ENCODE assay signal across 1 cellular context in the genomic region with DNA sequence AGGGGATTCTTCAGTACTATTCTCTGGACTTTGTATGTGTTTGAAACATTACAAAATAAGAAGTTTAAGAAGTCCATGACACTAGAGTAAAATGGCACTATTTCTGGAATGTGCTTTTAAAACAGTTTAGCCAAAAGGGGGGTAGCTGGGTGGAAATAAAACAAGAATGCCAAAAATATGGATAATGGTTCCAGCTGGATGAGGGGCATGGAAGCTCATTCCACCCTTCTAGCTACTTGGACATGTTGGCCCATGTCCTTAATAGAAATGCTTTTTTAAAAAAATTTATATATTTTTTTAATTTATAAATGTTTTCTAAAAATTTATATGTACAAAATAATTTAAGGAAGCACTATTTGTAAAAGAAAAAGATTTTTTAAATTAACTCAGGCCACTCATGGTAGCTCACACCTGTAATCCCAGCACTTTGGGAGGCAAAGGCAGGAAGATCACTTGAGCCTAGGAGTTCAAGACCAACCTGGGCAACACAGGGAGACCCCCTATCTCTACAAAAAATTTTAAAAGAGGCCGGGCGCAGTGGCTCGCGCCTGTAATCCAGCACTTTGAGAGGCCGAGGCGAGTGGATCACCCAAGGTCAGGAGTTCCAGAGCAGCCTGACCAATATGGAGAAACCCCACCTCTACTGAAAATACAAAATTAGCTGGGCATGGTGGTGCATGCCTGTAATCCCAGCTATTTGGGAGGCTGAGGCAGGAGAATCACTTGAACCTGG.
TF ChIP-seq lines count a peak whose summit lies in the region.

No MANE protein-coding gene starts in this region.

TF ChIP-seq in HepG2, 621 proteins besides CTCF, POLR2A, EP300 and RAD21:
- TF ChIP-seq, protein P1, sequence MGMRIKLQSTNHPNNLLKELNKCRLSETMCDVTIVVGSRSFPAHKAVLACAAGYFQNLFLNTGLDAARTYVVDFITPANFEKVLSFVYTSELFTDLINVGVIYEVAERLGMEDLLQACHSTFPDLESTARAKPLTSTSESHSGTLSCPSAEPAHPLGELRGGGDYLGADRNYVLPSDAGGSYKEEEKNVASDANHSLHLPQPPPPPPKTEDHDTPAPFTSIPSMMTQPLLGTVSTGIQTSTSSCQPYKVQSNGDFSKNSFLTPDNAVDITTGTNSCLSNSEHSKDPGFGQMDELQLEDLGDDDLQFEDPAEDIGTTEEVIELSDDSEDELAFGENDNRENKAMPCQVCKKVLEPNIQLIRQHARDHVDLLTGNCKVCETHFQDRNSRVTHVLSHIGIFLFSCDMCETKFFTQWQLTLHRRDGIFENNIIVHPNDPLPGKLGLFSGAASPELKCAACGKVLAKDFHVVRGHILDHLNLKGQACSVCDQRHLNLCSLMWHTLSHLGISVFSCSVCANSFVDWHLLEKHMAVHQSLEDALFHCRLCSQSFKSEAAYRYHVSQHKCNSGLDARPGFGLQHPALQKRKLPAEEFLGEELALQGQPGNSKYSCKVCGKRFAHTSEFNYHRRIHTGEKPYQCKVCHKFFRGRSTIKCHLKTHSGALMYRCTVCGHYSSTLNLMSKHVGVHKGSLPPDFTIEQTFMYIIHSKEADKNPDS (CRISPR knock-in tag; IDR thresholded peaks at IDR 0.05) = 0 out of 2 replicates have a peak, but pooled peaks have one; percentile 78
- TF ChIP-seq ADNP (CRISPR knock-in tag; IDR thresholded peaks at IDR 0.05) (no peak), CHCHD3 (CRISPR knock-in tag; IDR thresholded peaks at IDR 0.05) (no peak), CCAR2 (optimal IDR thresholded peaks at IDR 0.05; ENCODE audit: low read depth, low read length) (no peak), ATF7 (IDR thresholded peaks at IDR 0.05) (no peak), ATF7 (CRISPR knock-in tag; IDR thresholded peaks at IDR 0.05) (no peak), ZNF816 (CRISPR knock-in tag; IDR thresholded peaks at IDR 0.05; ENCODE audit: borderline replicate concordance) (peak; percentile 46; the same call in 1 of the 2 replicates), ZNF441 (CRISPR knock-in tag; IDR thresholded peaks at IDR 0.05; ENCODE audit: borderline replicate concordance) (no peak), PAWR (CRISPR knock-in tag; IDR thresholded peaks at IDR 0.05; ENCODE audit: borderline replicate concordance) (no peak), YEATS4 (CRISPR knock-in tag; IDR thresholded peaks at IDR 0.05; ENCODE audit: borderline replicate concordance) (no peak)
- TF ChIP-seq, protein P2, sequence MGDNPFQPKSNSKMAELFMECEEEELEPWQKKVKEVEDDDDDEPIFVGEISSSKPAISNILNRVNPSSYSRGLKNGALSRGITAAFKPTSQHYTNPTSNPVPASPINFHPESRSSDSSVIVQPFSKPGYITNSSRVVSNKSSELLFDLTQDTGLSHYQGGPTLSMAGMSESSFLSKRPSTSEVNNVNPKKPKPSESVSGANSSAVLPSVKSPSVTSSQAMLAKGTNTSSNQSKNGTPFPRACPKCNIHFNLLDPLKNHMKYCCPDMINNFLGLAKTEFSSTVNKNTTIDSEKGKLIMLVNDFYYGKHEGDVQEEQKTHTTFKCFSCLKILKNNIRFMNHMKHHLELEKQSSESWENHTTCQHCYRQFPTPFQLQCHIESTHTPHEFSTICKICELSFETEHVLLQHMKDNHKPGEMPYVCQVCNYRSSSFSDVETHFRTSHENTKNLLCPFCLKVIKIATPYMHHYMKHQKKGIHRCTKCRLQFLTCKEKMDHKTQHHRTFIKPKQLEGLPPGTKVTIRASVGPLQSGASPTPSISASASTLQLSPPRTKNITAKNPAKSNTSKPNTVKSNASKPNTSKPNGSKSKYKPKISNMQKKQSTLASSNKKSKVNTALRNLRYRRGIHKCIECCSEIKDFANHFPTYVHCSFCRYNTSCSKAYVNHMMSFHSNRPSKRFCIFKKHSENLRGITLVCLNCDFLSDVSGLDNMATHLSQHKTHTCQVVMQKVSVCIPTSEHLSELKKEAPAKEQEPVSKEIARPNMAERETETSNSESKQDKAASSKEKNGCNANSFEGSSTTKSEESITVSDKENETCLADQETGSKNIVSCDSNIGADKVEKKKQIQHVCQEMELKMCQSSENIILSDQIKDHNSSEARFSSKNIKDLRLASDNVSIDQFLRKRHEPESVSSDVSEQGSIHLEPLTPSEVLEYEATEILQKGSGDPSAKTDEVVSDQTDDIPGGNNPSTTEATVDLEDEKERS (CRISPR knock-in tag; IDR thresholded peaks at IDR 0.05) = 0 out of 2 replicates have a peak, but pooled peaks have one; percentile 5
- TF ChIP-seq, protein P3, sequence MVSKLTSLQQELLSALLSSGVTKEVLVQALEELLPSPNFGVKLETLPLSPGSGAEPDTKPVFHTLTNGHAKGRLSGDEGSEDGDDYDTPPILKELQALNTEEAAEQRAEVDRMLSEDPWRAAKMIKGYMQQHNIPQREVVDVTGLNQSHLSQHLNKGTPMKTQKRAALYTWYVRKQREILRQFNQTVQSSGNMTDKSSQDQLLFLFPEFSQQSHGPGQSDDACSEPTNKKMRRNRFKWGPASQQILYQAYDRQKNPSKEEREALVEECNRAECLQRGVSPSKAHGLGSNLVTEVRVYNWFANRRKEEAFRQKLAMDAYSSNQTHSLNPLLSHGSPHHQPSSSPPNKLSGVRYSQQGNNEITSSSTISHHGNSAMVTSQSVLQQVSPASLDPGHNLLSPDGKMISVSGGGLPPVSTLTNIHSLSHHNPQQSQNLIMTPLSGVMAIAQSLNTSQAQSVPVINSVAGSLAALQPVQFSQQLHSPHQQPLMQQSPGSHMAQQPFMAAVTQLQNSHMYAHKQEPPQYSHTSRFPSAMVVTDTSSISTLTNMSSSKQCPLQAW (CRISPR knock-in tag; IDR thresholded peaks at IDR 0.05) = 0 out of 2 replicates have a peak, but pooled peaks have one; percentile 31
- TF ChIP-seq, protein P4, sequence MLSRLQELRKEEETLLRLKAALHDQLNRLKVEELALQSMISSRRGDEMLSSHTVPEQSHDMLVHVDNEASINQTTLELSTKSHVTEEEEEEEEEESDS (CRISPR knock-in tag; IDR thresholded peaks at IDR 0.05; ENCODE audit: borderline replicate concordance) = 0 out of 2 replicates have a peak, but pooled peaks have one; percentile 61
